1 cellular context compared by ENCODE assay signal in genomic region chr12:111777345-111778045, GRCh38.
TF ChIP-seq lines count a peak whose summit lies in the region.

No MANE protein-coding gene starts in this region.

TF ChIP-seq in HepG2, 621 proteins besides CTCF, POLR2A, EP300 and RAD21 (continued from another document and continues in another):
- TF ChIP-seq BCLAF1 (IDR thresholded peaks at IDR 0.05) (no peak), MYC (CRISPR knock-in tag; IDR thresholded peaks at IDR 0.05; ENCODE audit: borderline replicate concordance) (no peak), AFF4 (CRISPR knock-in tag; IDR thresholded peaks at IDR 0.05) (no peak), ZNF607 (CRISPR knock-in tag; IDR thresholded peaks at IDR 0.05; ENCODE audit: borderline replicate concordance) (no peak), ATF5 (CRISPR knock-in tag; IDR thresholded peaks at IDR 0.05; ENCODE audit: low read depth) (no peak), ATM (IDR thresholded peaks at IDR 0.05; ENCODE audit: borderline replicate concordance) (no peak), ZNF337 (CRISPR knock-in tag; IDR thresholded peaks at IDR 0.05; ENCODE audit: borderline replicate concordance, low read depth) (no peak), ZNF672 (CRISPR knock-in tag; IDR thresholded peaks at IDR 0.05) (no peak), ZNF562 (CRISPR knock-in tag; IDR thresholded peaks at IDR 0.05; ENCODE audit: borderline replicate concordance) (no peak), RNF2 (conservative IDR thresholded peaks at IDR 0.05; ENCODE audit: low read depth) (no peak), IKZF5 (CRISPR knock-in tag; IDR thresholded peaks at IDR 0.05) (no peak), STAT5B (CRISPR knock-in tag; IDR thresholded peaks at IDR 0.05) (no peak), ZNF710 (CRISPR knock-in tag; IDR thresholded peaks at IDR 0.05; ENCODE audit: borderline replicate concordance) (peak; percentile 79; the same call in 1 of the 2 replicates), CENPX (CRISPR knock-in tag; IDR thresholded peaks at IDR 0.05) (no peak), ZNF24 (IDR thresholded peaks at IDR 0.05) (no peak), ZMYM2 (CRISPR knock-in tag; IDR thresholded peaks at IDR 0.05) (no peak), PBX3 (CRISPR knock-in tag; IDR thresholded peaks at IDR 0.05; ENCODE audit: borderline replicate concordance) (no peak), ZNF713 (CRISPR knock-in tag; IDR thresholded peaks at IDR 0.05) (no peak), ZNF354B (CRISPR knock-in tag; IDR thresholded peaks at IDR 0.05) (no peak), ZNF17 (CRISPR knock-in tag; IDR thresholded peaks at IDR 0.05) (no peak), FOXP1 (IDR thresholded peaks at IDR 0.05) (no peak), FOXP1 (CRISPR knock-in tag; IDR thresholded peaks at IDR 0.05) (peak; percentile 28), ZNF563 (CRISPR knock-in tag; IDR thresholded peaks at IDR 0.05) (no peak), ZNF687 (CRISPR knock-in tag; IDR thresholded peaks at IDR 0.05) (peak; percentile 75), DNMT3B (CRISPR knock-in tag; conservative IDR thresholded peaks at IDR 0.05) (peak; percentile 58; the same call in 1 of the 2 replicates), ZNF7 (CRISPR knock-in tag; IDR thresholded peaks at IDR 0.05) (no peak), FOXC1 (CRISPR knock-in tag; IDR thresholded peaks at IDR 0.05; ENCODE audit: borderline replicate concordance) (0 out of 2 replicates have a peak, but pooled peaks have one; percentile 13), SNAPC5 (CRISPR knock-in tag; IDR thresholded peaks at IDR 0.05; ENCODE audit: borderline replicate concordance) (no peak), ZSCAN29 (CRISPR knock-in tag; conservative IDR thresholded peaks at IDR 0.05) (peak; percentile 56; the same call in 1 of the 2 replicates), ZEB1 (IDR thresholded peaks at IDR 0.05; ENCODE audit: insufficient replicate concordance, low read depth) (no peak), ZKSCAN1 (IDR thresholded peaks at IDR 0.05; ENCODE audit: low read length) (no peak), CERS6 (CRISPR knock-in tag; IDR thresholded peaks at IDR 0.05) (no peak), SYNCRIP (IDR thresholded peaks at IDR 0.05; ENCODE audit: insufficient read depth, low read depth, low read length) (no peak), HCFC1 (IDR thresholded peaks at IDR 0.05; ENCODE audit: low read depth, low read length) (no peak), ISL2 (CRISPR knock-in tag; IDR thresholded peaks at IDR 0.05) (peak; percentile 56; the same call in 1 of the 2 replicates), ZNF121 (CRISPR knock-in tag; IDR thresholded peaks at IDR 0.05) (peak; percentile 69), SMAD1 (CRISPR knock-in tag; IDR thresholded peaks at IDR 0.05; ENCODE audit: borderline replicate concordance, low read depth) (no peak), ZBTB7B (CRISPR knock-in tag; IDR thresholded peaks at IDR 0.05) (0 out of 2 replicates have a peak, but pooled peaks have one; percentile 34), GFI1 (CRISPR knock-in tag; IDR thresholded peaks at IDR 0.05; ENCODE audit: borderline replicate concordance) (no peak), ZSCAN21 (CRISPR knock-in tag; IDR thresholded peaks at IDR 0.05; ENCODE audit: borderline replicate concordance) (no peak), PCBP1 (IDR thresholded peaks at IDR 0.05; ENCODE audit: borderline replicate concordance, low read depth, low read length) (no peak), ATF1 (CRISPR knock-in tag; IDR thresholded peaks at IDR 0.05) (no peak), ZKSCAN8 (CRISPR knock-in tag; IDR thresholded peaks at IDR 0.05; ENCODE audit: borderline replicate concordance) (0 out of 2 replicates have a peak, but pooled peaks have one; percentile 42), MLXIP (CRISPR knock-in tag; IDR thresholded peaks at IDR 0.05; ENCODE audit: borderline replicate concordance) (no peak)
